Comparison of ENCODE assay signal across 1 cellular context in the genomic region with DNA sequence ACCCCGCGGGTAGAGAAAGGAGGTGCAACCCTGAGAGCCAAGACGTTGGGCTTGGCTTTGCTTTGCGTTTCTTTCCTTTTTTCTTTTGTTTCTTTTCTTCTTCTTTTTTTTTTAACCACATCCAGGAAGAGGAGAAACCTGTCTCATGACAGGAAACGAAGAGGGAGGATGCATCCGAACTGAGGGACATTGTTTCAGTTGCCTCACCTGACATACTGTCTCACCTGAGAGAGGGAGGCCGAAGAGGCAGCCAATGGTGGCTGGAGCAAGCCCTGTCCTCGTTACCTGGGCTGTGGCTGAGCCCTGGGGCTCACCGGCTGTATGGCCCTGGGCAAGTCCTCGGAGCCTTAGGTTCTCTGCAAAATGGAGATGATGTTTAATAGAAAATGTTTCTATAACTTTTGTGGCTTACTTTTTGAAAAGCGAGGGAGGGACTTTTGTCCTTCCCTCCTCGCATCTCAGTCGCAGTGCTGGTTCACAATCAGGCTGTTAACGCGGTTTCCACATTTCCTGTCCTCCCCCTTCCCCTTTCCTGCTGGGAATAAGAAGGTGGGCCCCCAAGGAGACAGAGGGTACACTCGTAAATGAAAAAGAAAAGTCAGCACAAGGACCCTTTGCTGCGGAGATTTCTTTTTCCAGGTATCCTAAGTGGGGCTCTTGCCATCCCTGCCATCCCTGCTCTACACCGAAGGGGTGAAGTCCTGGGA.
TF ChIP-seq lines count a peak whose summit lies in the region.

No MANE protein-coding gene starts in this region.

TF ChIP-seq in HepG2, 621 proteins besides CTCF, POLR2A, EP300 and RAD21 (continued from another document):
- TF ChIP-seq, protein P1, sequence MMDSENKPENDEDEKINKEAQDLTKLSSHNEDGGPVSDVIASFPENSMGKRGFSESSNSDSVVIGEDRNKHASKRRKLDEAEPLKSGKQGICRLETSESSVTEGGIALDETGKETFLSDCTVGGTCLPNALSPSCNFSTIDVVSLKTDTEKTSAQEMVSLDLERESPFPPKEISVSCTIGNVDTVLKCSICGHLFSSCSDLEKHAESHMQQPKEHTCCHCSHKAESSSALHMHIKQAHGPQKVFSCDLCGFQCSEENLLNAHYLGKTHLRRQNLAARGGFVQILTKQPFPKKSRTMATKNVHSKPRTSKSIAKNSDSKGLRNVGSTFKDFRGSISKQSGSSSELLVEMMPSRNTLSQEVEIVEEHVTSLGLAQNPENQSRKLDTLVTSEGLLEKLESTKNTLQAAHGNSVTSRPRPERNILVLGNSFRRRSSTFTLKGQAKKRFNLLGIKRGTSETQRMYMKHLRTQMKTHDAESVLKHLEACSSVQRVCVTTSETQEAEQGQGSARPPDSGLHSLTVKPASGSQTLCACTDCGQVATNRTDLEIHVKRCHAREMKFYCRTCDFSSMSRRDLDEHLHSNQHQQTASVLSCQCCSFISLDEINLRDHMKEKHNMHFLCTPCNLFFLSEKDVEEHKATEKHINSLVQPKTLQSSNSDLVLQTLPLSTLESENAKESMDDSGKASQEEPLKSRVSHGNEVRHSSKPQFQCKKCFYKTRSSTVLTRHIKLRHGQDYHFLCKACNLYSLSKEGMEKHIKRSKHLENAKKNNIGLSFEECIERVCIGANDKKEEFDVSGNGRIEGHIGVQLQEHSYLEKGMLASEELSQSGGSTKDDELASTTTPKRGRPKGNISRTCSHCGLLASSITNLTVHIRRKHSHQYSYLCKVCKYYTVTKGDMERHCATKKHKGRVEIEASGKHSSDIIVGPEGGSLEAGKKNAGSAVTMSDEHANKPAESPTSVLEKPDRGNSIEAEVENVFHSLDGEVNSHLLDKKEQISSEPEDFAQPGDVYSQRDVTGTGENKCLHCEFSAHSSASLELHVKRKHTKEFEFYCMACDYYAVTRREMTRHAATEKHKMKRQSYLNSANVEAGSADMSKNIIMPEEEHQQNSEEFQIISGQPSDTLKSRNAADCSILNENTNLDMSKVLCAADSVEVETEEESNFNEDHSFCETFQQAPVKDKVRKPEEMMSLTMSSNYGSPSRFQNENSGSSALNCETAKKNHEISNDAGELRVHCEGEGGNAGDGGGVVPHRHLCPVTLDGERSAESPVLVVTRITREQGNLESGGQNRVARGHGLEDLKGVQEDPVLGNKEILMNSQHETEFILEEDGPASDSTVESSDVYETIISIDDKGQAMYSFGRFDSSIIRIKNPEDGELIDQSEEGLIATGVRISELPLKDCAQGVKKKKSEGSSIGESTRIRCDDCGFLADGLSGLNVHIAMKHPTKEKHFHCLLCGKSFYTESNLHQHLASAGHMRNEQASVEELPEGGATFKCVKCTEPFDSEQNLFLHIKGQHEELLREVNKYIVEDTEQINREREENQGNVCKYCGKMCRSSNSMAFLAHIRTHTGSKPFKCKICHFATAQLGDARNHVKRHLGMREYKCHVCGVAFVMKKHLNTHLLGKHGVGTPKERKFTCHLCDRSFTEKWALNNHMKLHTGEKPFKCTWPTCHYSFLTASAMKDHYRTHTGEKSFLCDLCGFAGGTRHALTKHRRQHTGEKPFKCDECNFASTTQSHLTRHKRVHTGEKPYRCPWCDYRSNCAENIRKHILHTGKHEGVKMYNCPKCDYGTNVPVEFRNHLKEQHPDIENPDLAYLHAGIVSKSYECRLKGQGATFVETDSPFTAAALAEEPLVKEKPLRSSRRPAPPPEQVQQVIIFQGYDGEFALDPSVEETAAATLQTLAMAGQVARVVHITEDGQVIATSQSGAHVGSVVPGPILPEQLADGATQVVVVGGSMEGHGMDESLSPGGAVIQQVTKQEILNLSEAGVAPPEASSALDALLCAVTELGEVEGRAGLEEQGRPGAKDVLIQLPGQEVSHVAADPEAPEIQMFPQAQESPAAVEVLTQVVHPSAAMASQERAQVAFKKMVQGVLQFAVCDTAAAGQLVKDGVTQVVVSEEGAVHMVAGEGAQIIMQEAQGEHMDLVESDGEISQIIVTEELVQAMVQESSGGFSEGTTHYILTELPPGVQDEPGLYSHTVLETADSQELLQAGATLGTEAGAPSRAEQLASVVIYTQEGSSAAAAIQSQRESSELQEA (CRISPR knock-in tag; IDR thresholded peaks at IDR 0.05; ENCODE audit: not compliant biosample characterization), result no peak
- TF ChIP-seq REL (CRISPR knock-in tag; conservative IDR thresholded peaks at IDR 0.05) (0 out of 2 replicates have a peak, but pooled peaks have one; percentile 2), SMARCE1 (IDR thresholded peaks at IDR 0.05; ENCODE audit: borderline replicate concordance) (no peak), IRX3 (CRISPR knock-in tag; IDR thresholded peaks at IDR 0.05; ENCODE audit: borderline replicate concordance, low read depth) (no peak), ZNF703 (CRISPR knock-in tag; IDR thresholded peaks at IDR 0.05; ENCODE audit: borderline replicate concordance) (0 out of 2 replicates have a peak, but pooled peaks have one; percentile 14), ARHGAP35 (CRISPR knock-in tag; IDR thresholded peaks at IDR 0.05; ENCODE audit: borderline replicate concordance) (no peak), ZNF788 (CRISPR knock-in tag; IDR thresholded peaks at IDR 0.05; ENCODE audit: borderline replicate concordance) (0 out of 2 replicates have a peak, but pooled peaks have one; percentile 10)
- TF ChIP-seq, protein P2, sequence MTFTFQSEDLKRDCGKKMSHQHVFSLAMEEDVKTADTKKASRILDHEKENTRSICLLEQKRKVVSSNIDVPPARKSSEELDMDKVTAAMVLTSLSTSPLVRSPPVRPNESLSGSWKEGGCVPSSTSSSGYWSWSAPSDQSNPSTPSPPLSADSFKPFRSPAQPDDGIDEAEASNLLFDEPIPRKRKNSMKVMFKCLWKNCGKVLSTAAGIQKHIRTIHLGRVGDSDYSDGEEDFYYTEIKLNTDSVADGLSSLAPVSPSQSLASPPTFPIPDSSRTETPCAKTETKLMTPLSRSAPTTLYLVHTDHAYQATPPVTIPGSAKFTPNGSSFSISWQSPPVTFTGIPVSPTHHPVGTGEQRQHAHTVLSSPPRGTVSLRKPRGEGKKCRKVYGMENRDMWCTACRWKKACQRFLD (CRISPR knock-in tag; IDR thresholded peaks at IDR 0.05; ENCODE audit: borderline replicate concordance), result no peak
